ENCODE assay signal across 8 cellular contexts in the genomic region with DNA sequence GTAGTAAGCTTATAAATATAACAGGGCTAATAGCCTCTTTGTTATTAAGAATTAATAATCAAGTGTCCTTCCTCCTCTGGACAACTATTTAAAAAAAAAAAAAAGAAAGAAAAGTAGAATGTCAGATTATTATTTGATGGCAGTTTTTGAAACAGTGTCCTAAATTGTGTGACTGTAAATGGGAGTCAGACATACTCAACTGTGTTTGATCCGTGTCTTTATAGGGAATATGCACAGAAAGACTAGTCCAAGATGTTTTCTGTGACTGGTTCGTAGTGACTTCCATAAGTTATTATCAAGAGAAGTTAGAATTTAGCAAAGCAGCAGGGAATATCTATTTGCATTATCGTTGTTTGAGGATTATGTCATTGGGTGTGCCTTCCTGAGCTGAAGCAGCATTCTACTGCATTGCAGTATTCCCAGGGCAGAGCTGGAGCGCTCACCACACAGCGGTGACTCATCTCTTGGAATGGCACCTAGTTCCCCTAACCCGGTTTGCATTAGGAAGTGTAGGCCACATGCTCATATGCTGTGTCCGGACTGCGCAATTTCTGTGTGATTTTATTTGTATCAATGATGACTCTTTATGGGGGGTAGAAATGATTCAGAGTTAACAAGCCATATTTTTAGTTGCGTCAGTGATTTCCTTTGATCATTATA. TPM values are rescaled to one million over a fixed set of nuclear protein-coding genes. Genes with fewer than 3 reads are reported as not detected.
A peak's percentile ranks its signal among the peaks of the same experiment; 100 is the strongest.
DNase-seq lines count a peak whose midpoint lies in the region; FAIRE-seq and TF ChIP-seq lines count a peak whose summit lies in the region.

No MANE protein-coding gene starts in this region.

- H3K4me3 ChIP-seq in BJ (ENCODE audit: low read depth, low read length) = no peak overlapping the region
- peak overlapping the region; percentile 34 for H3K4me3 ChIP-seq in left ventricle myocardium inferior
- H3K4me3 ChIP-seq in retinal pigment epithelial cell (ENCODE audit: low read length) = peak overlapping the region; percentile 14

- peak; percentile 100 for DNase-seq in BJ (ENCODE audit: low read depth)
- peak; percentile 78 to 85 for DNase-seq in Kasumi-1 (lab: John Stamatoyannopoulos, UW)
- DNase-seq in amniotic stem cell (lab: John Stamatoyannopoulos, UW) = peak; percentile 98
- DNase-seq in left ventricle myocardium inferior = peak; percentile 77
- peak; percentile 97 for DNase-seq in retinal pigment epithelial cell (ENCODE audit: low read depth)
- DNase-seq in T-helper 9 cell = no peak
- DNase-seq in D721Med (ENCODE audit: insufficient read length, low spot score) = no peak
- DNase-seq in DMS114 treated with DMSO at 0.1 percent for 48 hours (lab: John Stamatoyannopoulos, UW; ENCODE audit: unreplicated experiment) = no peak

- CTCF ChIA-PET in BJ (lab: Yijun Ruan, JAX) = interaction anchor here (1.3 kb wide), 1 partner anchor 202 kb away, joined by 4 read pairs; no protein-coding TSS in a partner anchor

- FAIRE-seq in D721Med (lab: Jason Lieb, UNC) = no peak

- no peaks in the 10 kb centered on the region for H3K9me3 ChIP-seq in left ventricle myocardium inferior (replicated peaks)

- H3K36me3 ChIP-seq in BJ (ENCODE audit: control insufficient read depth, insufficient read depth, low read length) = peaks cover 4% of the 10 kb centered on the region
- H3K36me3 ChIP-seq in left ventricle myocardium inferior = peaks cover 28% of the 10 kb centered on the region

- H3K27ac ChIP-seq in left ventricle myocardium inferior (replicated peaks) = peak overlapping the region; percentile 83

- H3K27me3 ChIP-seq in BJ (ENCODE audit: control insufficient read depth, insufficient read depth, low read length) (no peaks in the 10 kb centered on the region), left ventricle myocardium inferior (ENCODE audit: low read depth) (no peaks in the 10 kb centered on the region)

- TF ChIP-seq CTCF in BJ (IDR thresholded peaks at IDR 0.05; ENCODE audit: insufficient read depth, low read depth, low read length) = no peak
- TF ChIP-seq CTCF in left ventricle myocardium inferior (IDR thresholded peaks at IDR 0.05; ENCODE audit: borderline replicate concordance) = no peak
- no peak for TF ChIP-seq CTCF in retinal pigment epithelial cell (conservative IDR thresholded peaks at IDR 0.05; ENCODE audit: low read depth, low read length)
- TF ChIP-seq CTCF in D721Med (IDR thresholded peaks at IDR 0.05; ENCODE audit: insufficient read depth, missing control alignments) = no peak

- POLR2A ChIA-PET in BJ (lab: Charles Lee) = interaction anchor here (0.7 kb wide), 1 partner anchor 8 kb away, joined by 3 read pairs; no protein-coding TSS in a partner anchor

- intact Hi-C loops in left ventricle myocardium inferior (cut with micrococcal nuclease) = no loop called here

- H3K4me1 ChIP-seq in left ventricle myocardium inferior = peaks cover 77% of the 10 kb centered on the region

RNA-seq across cellular contexts. Expression of a gene that starts 7.9 kb away (rescaled TPM):
- polyA plus RNA-seq in BJ (2011; rRNA removed) = 138 and 139 TPM in 2 replicates
- 558 and 724 TPM in 2 replicates for polyA minus RNA-seq in BJ (2011; rRNA and poly(A)+ RNA removed)
- total RNA-seq in left ventricle myocardium inferior = 402 TPM

Comparison
In these comparisons a context has a peak if more than half of its experiments do, and no peak if none do; other contexts are left out.
1. DNase-seq: peak in BJ (single experiment), Kasumi-1 (2 of 2), amniotic stem cell (single experiment), left ventricle myocardium inferior (single experiment) and retinal pigment epithelial cell (single experiment); none in T-helper 9 cell (single experiment), D721Med (single experiment) and DMS114 treated with DMSO at 0.1 percent for 48 hours (single experiment).